ENCODE assay signal across 10 cellular contexts in the genomic region with DNA sequence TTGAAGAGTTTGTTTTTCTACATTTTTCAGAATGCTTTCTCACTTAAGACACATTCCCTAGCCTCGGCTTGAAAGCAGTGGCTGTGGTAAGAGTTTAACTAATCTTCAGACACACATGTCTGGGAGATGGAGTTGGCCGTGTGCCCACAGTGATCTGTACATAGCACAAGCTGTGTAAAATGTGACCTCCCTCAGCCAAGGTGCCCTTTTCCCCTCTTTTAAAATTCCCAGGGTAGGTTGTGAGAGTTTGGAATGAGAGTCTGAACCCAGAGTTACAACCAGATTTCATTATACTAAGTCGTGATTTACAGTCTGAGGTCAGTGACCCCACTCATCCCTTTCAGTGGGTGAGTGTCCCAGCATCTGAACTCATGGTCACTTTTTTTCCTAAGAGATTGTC. TPM values are rescaled to one million over a fixed set of nuclear protein-coding genes. Genes with fewer than 3 reads are reported as not detected.
DNase-seq lines count a peak whose midpoint lies in the region; ATAC-seq, FAIRE-seq and TF ChIP-seq lines count a peak whose summit lies in the region.
"Had no signal": no experiment of that assay in that cellular context is flagged by ENCODE, and none has a peak within 500 bp of the region (broad histone marks: within the 10 kb centered on the region; RNA-seq: fewer than 3 reads in every experiment).

No MANE protein-coding gene starts in this region.

- ATAC-seq in memory B cell (ENCODE audit: low read depth), result no peak
- no peak for ATAC-seq in stimulated activated effector memory CD8-positive, alpha-beta T cell treated with anti-CD3 and anti-CD28 coated beads, Interleukin-12 subunit alpha, Interleukin-12 subunit beta, amount 100 ng/mL, for 72 hours

- no peak overlapping the region for H3K14ac ChIP-seq in H1 (ENCODE audit: insufficient read length)

- no peaks in the 10 kb centered on the region for H3K79me2 ChIP-seq in H1 (ENCODE audit: control insufficient read depth in 1 of 2, insufficient read depth in 2 of 2, low read length in 2 of 2)

- no peak overlapping the region for H4K8ac ChIP-seq in H1 (ENCODE audit: extremely low read depth, insufficient read depth, low read length)

- in situ Hi-C loops in KBM-7 (cut with MboI; ENCODE audit: low pct_unique_long_range_greater_than_20kb, low sequenced_read_pairs), result no loop called here

- no peak for TF ChIP-seq RAD21 in H1 (IDR thresholded peaks at IDR 0.05 in 1 of 2, conservative IDR thresholded peaks at IDR 0.05 in 1 of 2; ENCODE audit: low read depth in 2 of 2, low read length in 2 of 2)

- H2BK12ac ChIP-seq in H1 (ENCODE audit: low read depth, low read length), result peak overlapping the region; percentile 27; the same call in 1 of the 2 replicates

- H2BK120ac ChIP-seq in H1 (replicated peaks; ENCODE audit: low read depth, low read length), result peak overlapping the region; percentile 44

- peaks cover 3% of the 10 kb centered on the region for H3K4me1 Mint-ChIP-seq in memory B cell
- peaks cover 12% of the 10 kb centered on the region for H3K4me1 Mint-ChIP-seq in stimulated activated effector memory CD8-positive, alpha-beta T cell treated with anti-CD3 and anti-CD28 coated beads, Interleukin-12 subunit alpha, Interleukin-12 subunit beta, amount 100 ng/mL, for 72 hours

- H3K9ac ChIP-seq in HUES6 (ENCODE audit: low read length), result no peak overlapping the region
- H3K9ac ChIP-seq in H1 (replicated peaks in 1 of 4; ENCODE audit: extremely low read depth in 1 of 4, low read depth in 3 of 4, low read length in 3 of 4), result no peak overlapping the region

- H3K4me3 Mint-ChIP-seq in memory B cell, result no peak overlapping the region
- no peak overlapping the region for H3K4me3 Mint-ChIP-seq in stimulated activated effector memory CD8-positive, alpha-beta T cell treated with anti-CD3 and anti-CD28 coated beads, Interleukin-12 subunit alpha, Interleukin-12 subunit beta, amount 100 ng/mL, for 72 hours

- FAIRE-seq in H1 (lab: Jason Lieb, UNC), result no peak

- no peaks in the 10 kb centered on the region for H3K9me3 ChIP-seq in HUES6 (ENCODE audit: control insufficient read depth, insufficient read depth, low read depth, low read length)
- H3K9me3 ChIP-seq in H1 (ENCODE audit: insufficient read depth in 2 of 2, low read depth in 1 of 2, low read length in 1 of 2), result peaks cover 2 to 7% of the 10 kb centered on the region in 2 experiments; a peak in 3 of 4 replicates
- H3K9me3 ChIP-seq: SJSA1 had no signal

- no peak overlapping the region for H3K4me2 ChIP-seq in H1 (ENCODE audit: insufficient read depth in 1 of 2, low read depth in 2 of 2, low read length in 2 of 2)

- H3K56ac ChIP-seq in H1 (replicated peaks; ENCODE audit: insufficient read length, low read depth, low read length), result no peak overlapping the region

- TF ChIP-seq POLR2A in H1 (IDR thresholded peaks at IDR 0.05; ENCODE audit: control extremely low read depth in 1 of 2, low read depth in 2 of 2, low read length in 2 of 2), result no peak

- no peak overlapping the region for H3K23ac ChIP-seq in H1 (ENCODE audit: insufficient read length)

- 86% methylated on average over 3 of the region's 3 CpGs; no CpG with 5 or more reads in 1 of the 2 experiments for WGBS in H1 (ENCODE audit: extremely low coverage in 1 of 2, insufficient coverage in 1 of 2, insufficient read length in 1 of 2, insufficient replicate concordance in 2 of 2, low coverage in 1 of 2, low lambda C conversion rate in 2 of 2, missing lambda C conversion rate in 1 of 2), 2 experiments

- TF ChIP-seq EP300 in H1 (IDR thresholded peaks at IDR 0.05; ENCODE audit: borderline replicate concordance in 1 of 2, low read depth in 2 of 2, low read length in 2 of 2), result no peak

- H2BK20ac ChIP-seq in H1 (ENCODE audit: low read length), result no peak overlapping the region

- H2AK5ac ChIP-seq in H1 (ENCODE audit: low read depth, low read length), result no peak overlapping the region

- H3K79me1 ChIP-seq in H1 (ENCODE audit: low read depth, low read length), result no peaks in the 10 kb centered on the region

- no peak overlapping the region for H2AFZ ChIP-seq in H1 (ENCODE audit: low read length)

- H3K4ac ChIP-seq in H1 (replicated peaks; ENCODE audit: insufficient read length, low read depth, low read length), result no peak overlapping the region

- H3K36me3 ChIP-seq in BJ (ENCODE audit: control insufficient read depth, insufficient read depth, low read length) (no peaks in the 10 kb centered on the region), HUES6 (ENCODE audit: control insufficient read depth, insufficient read depth, low read length) (no peaks in the 10 kb centered on the region), H1 (ENCODE audit: control insufficient read depth in 2 of 4, insufficient read depth in 4 of 4, low read length in 3 of 4) (peaks cover 0 to 3% (median 0%) of the 10 kb centered on the region in 4 experiments; a peak in 1 of 8 replicates)
- H3K36me3 ChIP-seq: SJSA1 had no signal

- peaks cover 54% of the 10 kb centered on the region for H3K36me3 Mint-ChIP-seq in memory B cell
- H3K36me3 Mint-ChIP-seq in stimulated activated effector memory CD8-positive, alpha-beta T cell treated with anti-CD3 and anti-CD28 coated beads, Interleukin-12 subunit alpha, Interleukin-12 subunit beta, amount 100 ng/mL, for 72 hours, result peaks cover 95% of the 10 kb centered on the region

- no peaks in the 10 kb centered on the region for H4K20me1 ChIP-seq in H1 (replicated peaks in 1 of 2; ENCODE audit: control insufficient read depth in 1 of 2, insufficient read depth in 2 of 2, low read length in 2 of 2)

- H3K23me2 ChIP-seq in H1 (ENCODE audit: low read depth, low read length), result no peaks in the 10 kb centered on the region

- no peak overlapping the region for H2BK5ac ChIP-seq in H1 (ENCODE audit: low read depth, low read length)

- H4K91ac ChIP-seq in H1 (replicated peaks; ENCODE audit: insufficient read length, low read length), result peak overlapping the region; percentile 51

- no peak overlapping the region for H4K5ac ChIP-seq in H1 (ENCODE audit: insufficient read length, low read depth, low read length)

- H3K27ac Mint-ChIP-seq in memory B cell, result peak overlapping the region; percentile 53
- H3K27ac Mint-ChIP-seq in stimulated activated effector memory CD8-positive, alpha-beta T cell treated with anti-CD3 and anti-CD28 coated beads, Interleukin-12 subunit alpha, Interleukin-12 subunit beta, amount 100 ng/mL, for 72 hours, result no peak overlapping the region

- no peak overlapping the region for H2BK15ac ChIP-seq in H1 (ENCODE audit: low read length)

- POLR2A ChIA-PET in BJ (lab: Charles Lee), result no interaction called here
- POLR2A ChIA-PET in H1 (lab: Charles Lee; ENCODE audit: partially characterized antibody), result no interaction called here

- H3K27me3 Mint-ChIP-seq in memory B cell, result no peaks in the 10 kb centered on the region

- no peaks in the 10 kb centered on the region for H3K27me3 ChIP-seq in BJ (ENCODE audit: control insufficient read depth, insufficient read depth, low read length)
- no peaks in the 10 kb centered on the region for H3K27me3 ChIP-seq in HUES6 (ENCODE audit: control insufficient read depth, insufficient read depth, low read length)
- H3K27me3 ChIP-seq in H1 (replicated peaks in 1 of 4; ENCODE audit: control insufficient read depth in 3 of 4, extremely low read depth in 1 of 4, insufficient read depth in 3 of 4, low read length in 3 of 4), result no peaks in the 10 kb centered on the region
- H3K27me3 ChIP-seq: SJSA1 had no signal

- H3K4me1 ChIP-seq in HUES6 (ENCODE audit: control insufficient read depth, insufficient read depth, low read length), result peaks cover 7% of the 10 kb centered on the region; the same call in 1 of the 2 replicates
- H3K4me1 ChIP-seq in H1 (replicated peaks in 1 of 4; ENCODE audit: control insufficient read depth in 3 of 4, insufficient read depth in 4 of 4, low read length in 3 of 4), result no peaks in the 10 kb centered on the region; a peak in 1 of 7 replicates
- H3K4me1 ChIP-seq: SJSA1 had no signal

- H3K27ac ChIP-seq in HUES6 (ENCODE audit: low read depth, low read length) (peak overlapping the region; percentile 30; the same call in 1 of the 2 replicates), H1 (ENCODE audit: low read depth, low read length) (no peak overlapping the region)
- H3K27ac ChIP-seq: SJSA1 had no signal

- no peaks in the 10 kb centered on the region for H3K9me3 Mint-ChIP-seq in memory B cell
- no peaks in the 10 kb centered on the region for H3K9me3 Mint-ChIP-seq in stimulated activated effector memory CD8-positive, alpha-beta T cell treated with anti-CD3 and anti-CD28 coated beads, Interleukin-12 subunit alpha, Interleukin-12 subunit beta, amount 100 ng/mL, for 72 hours

- CTCF ChIA-PET in BJ (lab: Yijun Ruan, JAX) (no interaction called here), H1 (lab: Charles Lee; ENCODE audit: partially characterized antibody) (interaction anchor here (1.0 to 1.7 kb wide), 2 partner anchors 13 to 26 kb away, joined by 4 to 8 read pairs; no protein-coding TSS in a partner anchor)

- DNase-seq in BJ (ENCODE audit: low read depth), result peak; percentile 19
- DNase-seq in H1 (ENCODE audit: low read depth in 1 of 2, low spot score in 2 of 2), result no peak
- no peak for DNase-seq in memory B cell (ENCODE audit: low spot score in 2 of 2)
- DNase-seq in GOT3 (lab: John Stamatoyannopoulos, UW), result no peak
- no peak for DNase-seq in KBM-7
- no peak for DNase-seq in DMS153 (lab: John Stamatoyannopoulos, UW)
- no peak for DNase-seq in stimulated activated effector memory CD8-positive, alpha-beta T cell treated with anti-CD3 and anti-CD28 coated beads, Interleukin-12 subunit alpha, Interleukin-12 subunit beta, amount 100 ng/mL, for 72 hours (ENCODE audit: low spot score in 2 of 2)
- DNase-seq: NCI-H526 treated with DMSO at 0.1 percent for 48 hours had no signal

- H3K4me3 ChIP-seq in BJ (ENCODE audit: low read depth, low read length) (no peak overlapping the region), HUES6 (ENCODE audit: low read depth, low read length) (no peak overlapping the region), H1 (ENCODE audit: extremely low read depth in 1 of 4, insufficient read depth in 2 of 4, low read depth in 3 of 4, low read length in 4 of 4) (no peak overlapping the region)
- H3K4me3 ChIP-seq: SJSA1 had no signal

- H3K18ac ChIP-seq in H1 (ENCODE audit: extremely low read depth, low read length), result no peak overlapping the region

- TF ChIP-seq CTCF in BJ (IDR thresholded peaks at IDR 0.05; ENCODE audit: insufficient read depth, low read depth, low read length) (no peak), H1 (IDR thresholded peaks at IDR 0.05; ENCODE audit: control extremely low read depth in 1 of 3, insufficient read depth in 1 of 3, low read depth in 1 of 3, low read length in 3 of 3) (no peak)

RNA-seq across cellular contexts. Expression of gene KANK1, which starts 59.5 kb away (rescaled TPM):
- polyA plus RNA-seq in BJ (2011; rRNA removed) (32.6 and 42.6 TPM in 2 replicates), H1 (2011; rRNA removed) (26.3 and 29.0 TPM in 2 replicates)
- polyA minus RNA-seq in BJ (2011; rRNA and poly(A)+ RNA removed), result 49.8 and 61.2 TPM in 2 replicates
- 37.4 and 41.1 TPM in 2 replicates for total RNA-seq in H1 (2021; fragmentation: NEBNext Ultra II Directional; extraction: Animal tissue kit (Norgen Biotek cat#: 25700))
- 34.9 TPM for polyA plus RNA-seq in H1 (2011; cell fraction: cytosol; rRNA removed)
- polyA plus RNA-seq in H1 (2011; cell fraction: nucleus; rRNA removed), result 44.4 TPM
- polyA plus RNA-seq in H1 (2012, experiment 1 of 2), result 22.7 to 27.4 TPM (median 24.1 TPM) in 4 replicates
- polyA plus RNA-seq in H1 (2012, experiment 2 of 2), result 3.8 TPM
- polyA plus RNA-seq in H1 (2013, experiment 1 of 2), result 13.9 TPM
- 15.6 TPM for polyA plus RNA-seq in H1 (2013, experiment 2 of 2)
- 62.9 and 71.1 TPM in 2 replicates for polyA minus RNA-seq in H1 (2011; rRNA and poly(A)+ RNA removed)
- 29.6 TPM for polyA minus RNA-seq in H1 (2011; cell fraction: cytosol; rRNA and poly(A)+ RNA removed)
- 35.4 TPM for polyA minus RNA-seq in H1 (2011; cell fraction: nucleus; rRNA and poly(A)+ RNA removed)
